Comparison of ENCODE assay signal across 9 cellular contexts in genomic region chr5:88724201-88724600, GRCh38.
A peak's percentile ranks its signal among the peaks of the same experiment; 100 is the strongest.
DNase-seq lines count a peak whose midpoint lies in the region; ATAC-seq, FAIRE-seq and TF ChIP-seq lines count a peak whose summit lies in the region.
"Had no signal": no experiment of that assay in that cellular context is flagged by ENCODE, and none has a peak within 500 bp of the region (broad histone marks: within the 10 kb centered on the region; RNA-seq: fewer than 3 reads in every experiment).

No MANE protein-coding gene starts in this region.

- H3K27ac Mint-ChIP-seq in brain (peak overlapping the region; percentile 16 to 66 (median 44)), memory B cell (peak overlapping the region; percentile 35)
- H3K27ac Mint-ChIP-seq: activated CD4-positive, alpha-beta T cell treated with anti-CD3 and anti-CD28 coated beads for 36 hours had no signal

- no peaks in the 10 kb centered on the region for H3K36me3 ChIP-seq in KMS-11 (ENCODE audit: insufficient read depth)
- H3K36me3 ChIP-seq in transverse colon, result no peaks in the 10 kb centered on the region

- H3K9ac ChIP-seq in KMS-11, result no peak overlapping the region

- no peaks in the 10 kb centered on the region for H3K9me3 ChIP-seq in transverse colon

- DNase-seq in D721Med (ENCODE audit: insufficient read length, low spot score), result no peak
- DNase-seq in memory B cell (ENCODE audit: low spot score in 2 of 2), result no peak
- no peak for DNase-seq in NCI-H226
- no peak for DNase-seq in transverse colon
- no peak for DNase-seq in AG08396 (ENCODE audit: low spot score)
- DNase-seq: activated CD4-positive, alpha-beta T cell treated with anti-CD3 and anti-CD28 coated beads for 36 hours had no signal

- in situ Hi-C loops in transverse colon (cut with MboI; ENCODE audit: low pct_ligation_motif_present in 1 of 4, low pct_unique_long_range_greater_than_20kb in 1 of 4, low sequenced_read_pairs in 3 of 4), result loop anchor here in 3 of 4 donors (10.0 to 25.0 kb wide), 3 partner anchors 1463 to 1541 kb away; no protein-coding TSS in a partner anchor

- H3K27me3 ChIP-seq in KMS-11 (ENCODE audit: insufficient read depth, low read depth) (no peaks in the 10 kb centered on the region), transverse colon (no peaks in the 10 kb centered on the region)

- H2AFZ ChIP-seq in KMS-11 (ENCODE audit: low read depth), result no peak overlapping the region

- TF ChIP-seq POLR2A in transverse colon (IDR thresholded peaks at IDR 0.05), result no peak

- H3K4me1 ChIP-seq in KMS-11 (ENCODE audit: low read depth, poor library complexity, severe bottlenecking) (no peaks in the 10 kb centered on the region), transverse colon (peaks cover 0 to 7% (median 0%) of the 10 kb centered on the region in 4 donors)

- H3K27ac ChIP-seq in KMS-11 (no peak overlapping the region), transverse colon (no peak overlapping the region)

- H3K36me3 Mint-ChIP-seq in brain, result peaks cover 23% of the 10 kb centered on the region
- peaks cover 27% of the 10 kb centered on the region for H3K36me3 Mint-ChIP-seq in memory B cell

- H3K4me1 Mint-ChIP-seq in brain, result peaks cover 87% of the 10 kb centered on the region
- H3K4me1 Mint-ChIP-seq in memory B cell, result no peaks in the 10 kb centered on the region
- H3K4me1 Mint-ChIP-seq: activated CD4-positive, alpha-beta T cell treated with anti-CD3 and anti-CD28 coated beads for 36 hours had no signal

- H3K79me2 ChIP-seq in KMS-11 (ENCODE audit: insufficient read depth, low read depth), result no peaks in the 10 kb centered on the region

- intact Hi-C loops in transverse colon (cut with DNase I; ENCODE audit: low total_unique reads), result no loop called here

- FAIRE-seq in D721Med (lab: Jason Lieb, UNC), result peak; percentile 32

- 45 to 55% methylated on average over 2 of the region's 2 CpGs for WGBS in transverse colon (ENCODE audit: low coverage in 1 of 2), 2 donors

- H3K4me3 ChIP-seq in KMS-11 (IDR thresholded peaks at IDR 0.05; ENCODE audit: insufficient read depth, low read depth, low read length) (no peak overlapping the region), transverse colon (no peak overlapping the region)

- TF ChIP-seq EP300 in transverse colon (IDR thresholded peaks at IDR 0.05; ENCODE audit: low read depth), result no peak

- H3K27me3 Mint-ChIP-seq in brain (no peaks in the 10 kb centered on the region), memory B cell (no peaks in the 10 kb centered on the region)

- no peaks in the 10 kb centered on the region for H4K20me1 ChIP-seq in KMS-11 (ENCODE audit: insufficient read depth)

- ATAC-seq in memory B cell (ENCODE audit: low read depth) (no peak), GM18907 (IDR thresholded peaks at IDR 0.05; ENCODE audit: unreplicated experiment) (no peak)
- ATAC-seq: activated CD4-positive, alpha-beta T cell treated with anti-CD3 and anti-CD28 coated beads for 36 hours had no signal

- H3K4me2 ChIP-seq in KMS-11, result no peak overlapping the region

- TF ChIP-seq CTCF in D721Med (IDR thresholded peaks at IDR 0.05; ENCODE audit: insufficient read depth, missing control alignments) (peak; percentile 55), KMS-11 (conservative IDR thresholded peaks at IDR 0.05; ENCODE audit: low read depth, low read length) (peak; percentile 70), brain (conservative IDR thresholded peaks at IDR 0.05) (peak; percentile 48 to 73), transverse colon (IDR thresholded peaks at IDR 0.05) (no peak)

- H3K4me3 Mint-ChIP-seq in brain (peak overlapping the region in 3 of 5 experiments; percentile 12 to 73 (median 35)), memory B cell (no peak overlapping the region)
- H3K4me3 Mint-ChIP-seq: activated CD4-positive, alpha-beta T cell treated with anti-CD3 and anti-CD28 coated beads for 36 hours had no signal

- H3K9me3 Mint-ChIP-seq in brain (no peaks in the 10 kb centered on the region), memory B cell (no peaks in the 10 kb centered on the region)

Comparison
In these comparisons a context has a peak if more than half of its experiments do, and no peak if none do; other contexts are left out.
1. CTCF ChIP-seq: peak in D721Med (single experiment), KMS-11 (single experiment) and brain (2 of 2); none in transverse colon (0 of 5).